1 cellular context compared by ENCODE assay signal in the genomic region with DNA sequence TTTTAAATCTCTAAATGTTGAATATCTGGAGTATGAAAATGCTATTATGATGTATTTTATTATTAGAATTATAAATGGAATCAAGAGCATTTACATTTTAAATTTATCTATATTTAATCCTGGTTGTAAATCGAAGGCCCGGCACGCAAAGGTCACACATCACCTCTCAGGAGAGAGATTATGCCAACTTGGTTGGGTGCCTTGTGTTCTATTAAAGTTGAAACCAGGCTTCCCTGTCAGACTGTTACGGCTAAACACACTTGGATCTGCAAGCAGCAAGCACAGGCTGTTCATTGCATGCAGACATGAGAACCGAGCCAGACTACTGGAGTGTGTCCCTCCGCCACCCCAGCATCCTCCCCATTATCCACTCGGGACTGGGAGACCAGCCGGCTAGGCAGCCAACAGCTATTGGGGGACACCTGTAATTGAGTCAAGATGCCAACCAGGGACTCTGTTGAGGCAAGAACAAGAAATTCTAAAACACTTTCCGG.
TF ChIP-seq lines count a peak whose summit lies in the region.

No MANE protein-coding gene starts in this region.

TF ChIP-seq in GM12878, 131 proteins besides CTCF, POLR2A, EP300 and RAD21:
- no peak for TF ChIP-seq SMC3 (IDR thresholded peaks at IDR 0.05; ENCODE audit: borderline replicate concordance, low read length)
- TF ChIP-seq TCF3 (IDR thresholded peaks at IDR 0.05; ENCODE audit: borderline replicate concordance, insufficient read depth, low read depth, low read length), result no peak
- TF ChIP-seq, protein P1, sequence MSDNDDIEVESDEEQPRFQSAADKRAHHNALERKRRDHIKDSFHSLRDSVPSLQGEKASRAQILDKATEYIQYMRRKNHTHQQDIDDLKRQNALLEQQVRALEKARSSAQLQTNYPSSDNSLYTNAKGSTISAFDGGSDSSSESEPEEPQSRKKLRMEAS (IDR thresholded peaks at IDR 0.05; ENCODE audit: low read depth, low read length), result no peak
- TF ChIP-seq RELA (IDR thresholded peaks at IDR 0.05; ENCODE audit: borderline replicate concordance, partially characterized antibody), result no peak
- TF ChIP-seq WRNIP1 (IDR thresholded peaks at IDR 0.05; ENCODE audit: borderline replicate concordance, low read depth, low read length), result no peak
- TF ChIP-seq EZH2 (IDR thresholded peaks at IDR 0.05; ENCODE audit: borderline replicate concordance, control insufficient read depth, low read depth, low read length), result no peak
- TF ChIP-seq DPF2 (IDR thresholded peaks at IDR 0.05), result no peak
- TF ChIP-seq NR2C2 (IDR thresholded peaks at IDR 0.05; ENCODE audit: borderline replicate concordance, control insufficient read depth, insufficient read length, low read depth), result no peak
- TF ChIP-seq, protein P2, sequence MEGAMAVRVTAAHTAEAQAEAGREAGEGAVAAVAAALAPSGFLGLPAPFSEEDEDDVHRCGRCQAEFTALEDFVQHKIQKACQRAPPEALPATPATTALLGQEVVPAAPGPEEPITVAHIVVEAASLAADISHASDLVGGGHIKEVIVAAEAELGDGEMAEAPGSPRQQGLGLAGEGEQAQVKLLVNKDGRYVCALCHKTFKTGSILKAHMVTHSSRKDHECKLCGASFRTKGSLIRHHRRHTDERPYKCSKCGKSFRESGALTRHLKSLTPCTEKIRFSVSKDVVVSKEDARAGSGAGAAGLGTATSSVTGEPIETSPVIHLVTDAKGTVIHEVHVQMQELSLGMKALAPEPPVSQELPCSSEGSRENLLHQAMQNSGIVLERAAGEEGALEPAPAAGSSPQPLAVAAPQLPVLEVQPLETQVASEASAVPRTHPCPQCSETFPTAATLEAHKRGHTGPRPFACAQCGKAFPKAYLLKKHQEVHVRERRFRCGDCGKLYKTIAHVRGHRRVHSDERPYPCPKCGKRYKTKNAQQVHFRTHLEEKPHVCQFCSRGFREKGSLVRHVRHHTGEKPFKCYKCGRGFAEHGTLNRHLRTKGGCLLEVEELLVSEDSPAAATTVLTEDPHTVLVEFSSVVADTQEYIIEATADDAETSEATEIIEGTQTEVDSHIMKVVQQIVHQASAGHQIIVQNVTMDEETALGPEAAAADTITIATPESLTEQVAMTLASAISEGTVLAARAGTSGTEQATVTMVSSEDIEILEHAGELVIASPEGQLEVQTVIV (IDR thresholded peaks at IDR 0.05; ENCODE audit: borderline replicate concordance, partially characterized antibody), result no peak
- TF ChIP-seq PKNOX1 (IDR thresholded peaks at IDR 0.05), result no peak
- TF ChIP-seq SMAD1 (IDR thresholded peaks at IDR 0.05; ENCODE audit: low read depth, partially characterized antibody), result no peak
- TF ChIP-seq KLF5 (IDR thresholded peaks at IDR 0.05; ENCODE audit: partially characterized antibody), result no peak
- no peak for TF ChIP-seq CUX1 (IDR thresholded peaks at IDR 0.05; ENCODE audit: insufficient replicate concordance, low read depth, low read length)
